In genomic region chr10:71187197-71187596, GRCh38 we compare ENCODE assay signal across 16 cellular contexts. TPM values are rescaled to one million over a fixed set of nuclear protein-coding genes. Genes with fewer than 3 reads are reported as not detected.
DNase-seq lines count a peak whose midpoint lies in the region; ATAC-seq and TF ChIP-seq lines count a peak whose summit lies in the region.
"Had no signal": no experiment of that assay in that cellular context is flagged by ENCODE, and none has a peak within 500 bp of the region (broad histone marks: within the 10 kb centered on the region; RNA-seq: fewer than 3 reads in every experiment).

No MANE protein-coding gene starts in this region.

- TF ChIP-seq POLR2A in vagina (IDR thresholded peaks at IDR 0.05) = no peak

- no peaks in the 10 kb centered on the region for H3K9me3 Mint-ChIP-seq in GM23338
- no peaks in the 10 kb centered on the region for H3K9me3 Mint-ChIP-seq in naive thymus-derived CD4-positive, alpha-beta T cell
- H3K9me3 Mint-ChIP-seq: HFFc6 had no signal

- H3K27me3 Mint-ChIP-seq in GM23338 (ENCODE audit: insufficient read depth, low read depth, poor library complexity) = peaks cover 11% of the 10 kb centered on the region
- H3K27me3 Mint-ChIP-seq in naive thymus-derived CD4-positive, alpha-beta T cell = peaks cover 0 to 12% (median 5%) of the 10 kb centered on the region in 5 donors

- CTCF ChIA-PET in naive thymus-derived CD4-positive, alpha-beta T cell (lab: Charles Lee) = no interaction called here

- POLR2A ChIA-PET in naive thymus-derived CD4-positive, alpha-beta T cell (lab: Charles Lee) = no interaction called here

- H3K27ac Mint-ChIP-seq in GM23338 = no peak overlapping the region
- H3K27ac Mint-ChIP-seq in naive thymus-derived CD4-positive, alpha-beta T cell = no peak overlapping the region
- H3K27ac Mint-ChIP-seq: CD4-positive, alpha-beta memory T cell; HFFc6 had no signal

- H3K36me3 Mint-ChIP-seq in GM23338 (ENCODE audit: low read depth) = no peaks in the 10 kb centered on the region
- H3K36me3 Mint-ChIP-seq in naive thymus-derived CD4-positive, alpha-beta T cell = no peaks in the 10 kb centered on the region
- H3K36me3 Mint-ChIP-seq: CD4-positive, alpha-beta memory T cell had no signal

- intact Hi-C loops in naive thymus-derived CD4-positive, alpha-beta T cell (cut with micrococcal nuclease) = no loop called here
- intact Hi-C loops in vagina (cut with DNase I) = no loop called here

- H3K4me2 ChIP-seq in GM23338 = no peak overlapping the region

- no peak overlapping the region for H3K4me3 ChIP-seq in GM23338
- H3K4me3 ChIP-seq in WERI-Rb-1 (ENCODE audit: low read depth, low read length) = no peak overlapping the region
- H3K4me3 ChIP-seq in naive thymus-derived CD4-positive, alpha-beta T cell (ENCODE audit: low read length) = no peak overlapping the region
- H3K4me3 ChIP-seq in vagina = no peak overlapping the region
- H3K4me3 ChIP-seq in SJCRH30 = no peak overlapping the region
- H3K4me3 ChIP-seq: HAP-1 had no signal

- H3K36me3 ChIP-seq in GM23338 (ENCODE audit: insufficient read depth) (no peaks in the 10 kb centered on the region), WERI-Rb-1 (no peaks in the 10 kb centered on the region), vagina (no peaks in the 10 kb centered on the region), SJCRH30 (no peaks in the 10 kb centered on the region)
- no peaks in the 10 kb centered on the region for H3K36me3 ChIP-seq in naive thymus-derived CD4-positive, alpha-beta T cell (ENCODE audit: control insufficient read depth in 2 of 3, insufficient read depth in 3 of 3, low read length in 3 of 3)
- H3K36me3 ChIP-seq: HAP-1 had no signal

- H3K4me1 ChIP-seq in GM23338 (ENCODE audit: insufficient read depth) (no peaks in the 10 kb centered on the region), vagina (no peaks in the 10 kb centered on the region), SJCRH30 (no peaks in the 10 kb centered on the region)
- H3K4me1 ChIP-seq in naive thymus-derived CD4-positive, alpha-beta T cell (ENCODE audit: control insufficient read depth in 2 of 2, insufficient read depth in 2 of 2, low read length in 2 of 2) = no peaks in the 10 kb centered on the region
- H3K4me1 ChIP-seq: HAP-1 had no signal

- H3K27ac ChIP-seq in GM23338 (ENCODE audit: low read depth) (no peak overlapping the region), WERI-Rb-1 (peak overlapping the region; percentile 14), vagina (no peak overlapping the region), SJCRH30 (no peak overlapping the region)
- H3K27ac ChIP-seq in naive thymus-derived CD4-positive, alpha-beta T cell (ENCODE audit: low read depth, low read length) = no peak overlapping the region

- peak overlapping the region; percentile 23; the same call in 1 of the 2 replicates for H2AFZ ChIP-seq in GM23338

- DNase-seq in GM23338 (ENCODE audit: low spot score) = no peak
- DNase-seq in NCI-H82 (lab: John Stamatoyannopoulos, UW) = peak; percentile 79
- peak; percentile 81 for DNase-seq in WERI-Rb-1
- DNase-seq in naive thymus-derived CD4-positive, alpha-beta T cell = no peak
- no peak for DNase-seq in vagina (ENCODE audit: extremely low spot score in 2 of 2)
- DNase-seq in SJCRH30 = no peak
- DNase-seq: C1 segment of cervical spinal cord; Calu3; CD4-positive, alpha-beta memory T cell; COR-L47; DMS53; DMS79 treated with DMSO at 0.1 percent for 48 hours; GF-D8; GOT3; HFFc6 had no signal

- no peaks in the 10 kb centered on the region for H3K9me2 ChIP-seq in GM23338 (ENCODE audit: insufficient read depth)

- peaks cover 7% of the 10 kb centered on the region for H3K4me1 Mint-ChIP-seq in GM23338
- no peaks in the 10 kb centered on the region for H3K4me1 Mint-ChIP-seq in naive thymus-derived CD4-positive, alpha-beta T cell
- H3K4me1 Mint-ChIP-seq: CD4-positive, alpha-beta memory T cell had no signal

- no peak for ATAC-seq in GM23338
- no peak for ATAC-seq in naive thymus-derived CD4-positive, alpha-beta T cell

- no peaks in the 10 kb centered on the region for H3K27me3 ChIP-seq in GM23338 (ENCODE audit: insufficient read depth)
- no peaks in the 10 kb centered on the region for H3K27me3 ChIP-seq in WERI-Rb-1 (ENCODE audit: insufficient read depth, low read depth, severe bottlenecking)
- H3K27me3 ChIP-seq in naive thymus-derived CD4-positive, alpha-beta T cell (ENCODE audit: control insufficient read depth in 2 of 2, insufficient read depth in 2 of 2, low read length in 2 of 2) = no peaks in the 10 kb centered on the region
- H3K27me3 ChIP-seq in vagina = no peaks in the 10 kb centered on the region
- no peaks in the 10 kb centered on the region; the same call in 1 of the 2 replicates for H3K27me3 ChIP-seq in SJCRH30

- no peaks in the 10 kb centered on the region for H3F3A ChIP-seq in GM23338 (replicated peaks; ENCODE audit: low read depth)

- no peaks in the 10 kb centered on the region for H3K9me3 ChIP-seq in WERI-Rb-1 (ENCODE audit: severe bottlenecking)
- no peaks in the 10 kb centered on the region for H3K9me3 ChIP-seq in naive thymus-derived CD4-positive, alpha-beta T cell (ENCODE audit: control insufficient read depth in 2 of 3, low read length in 3 of 3)
- H3K9me3 ChIP-seq in vagina = no peaks in the 10 kb centered on the region
- no peaks in the 10 kb centered on the region for H3K9me3 ChIP-seq in SJCRH30 (replicated peaks)
- H3K9me3 ChIP-seq: HAP-1 had no signal

- no peak overlapping the region for H3K4me3 Mint-ChIP-seq in GM23338
- H3K4me3 Mint-ChIP-seq in naive thymus-derived CD4-positive, alpha-beta T cell = no peak overlapping the region
- H3K4me3 Mint-ChIP-seq: CD4-positive, alpha-beta memory T cell; HFFc6 had no signal

- no peaks in the 10 kb centered on the region for H4K20me1 ChIP-seq in GM23338 (replicated peaks; ENCODE audit: insufficient read depth)

- no peaks in the 10 kb centered on the region for H3K79me2 ChIP-seq in GM23338 (replicated peaks; ENCODE audit: insufficient read depth)

- TF ChIP-seq CTCF in GM23338 (conservative IDR thresholded peaks at IDR 0.05; ENCODE audit: low read depth in 2 of 2) (no peak), WERI-Rb-1 (IDR thresholded peaks at IDR 0.05; ENCODE audit: low read depth, low read length) (no peak), vagina (IDR thresholded peaks at IDR 0.05) (no peak)

TF ChIP-seq in GM23338, 12 proteins besides CTCF, POLR2A, EP300 and RAD21 (continues in another document):
- TF ChIP-seq POLR2AphosphoS5 (IDR thresholded peaks at IDR 0.05; ENCODE audit: low read depth) (no peak), NANOG (IDR thresholded peaks at IDR 0.05; ENCODE audit: borderline replicate concordance) (no peak), CREB1 (CRISPR knock-in tag; IDR thresholded peaks at IDR 0.05; ENCODE audit: low read depth) (no peak), ETS1 (IDR thresholded peaks at IDR 0.05) (no peak)

RNA-seq across cellular contexts. Expression of gene UNC5B, which starts 25.2 kb away (rescaled TPM):
- 25.2 and 31.2 TPM in 2 replicates for total RNA-seq in GM23338 (2014; rRNA removed; shearing (Covaris generic))
- 8.0 and 8.7 TPM in 2 replicates for polyA plus RNA-seq in GM23338 (2016; fragmentation: Nextera tagmentation; extraction: Ambion mirVana)
- under 1 TPM in 2 of 5 experiments, not detected in 3; 0.08 TPM for total RNA-seq in naive thymus-derived CD4-positive, alpha-beta T cell
- not detected for polyA plus RNA-seq in naive thymus-derived CD4-positive, alpha-beta T cell
- 24.3 TPM for total RNA-seq in vagina
- 3.4 and 3.6 TPM in 2 replicates for total RNA-seq in SJCRH30 (2014; rRNA removed; shearing (Covaris generic))
- total RNA-seq: CD4-positive, alpha-beta memory T cell had no signal
- polyA plus RNA-seq: CD4-positive, alpha-beta memory T cell had no signal

Comparison
In these comparisons a context has a peak if more than half of its experiments do, and no peak if none do; other contexts are left out.
1. DNase-seq: peak in NCI-H82 (single experiment) and WERI-Rb-1 (single experiment); none in GM23338 (single experiment), naive thymus-derived CD4-positive, alpha-beta T cell (0 of 9), vagina (0 of 2) and SJCRH30 (0 of 2).